ENCODE assay signal across 8 cellular contexts in the genomic region with DNA sequence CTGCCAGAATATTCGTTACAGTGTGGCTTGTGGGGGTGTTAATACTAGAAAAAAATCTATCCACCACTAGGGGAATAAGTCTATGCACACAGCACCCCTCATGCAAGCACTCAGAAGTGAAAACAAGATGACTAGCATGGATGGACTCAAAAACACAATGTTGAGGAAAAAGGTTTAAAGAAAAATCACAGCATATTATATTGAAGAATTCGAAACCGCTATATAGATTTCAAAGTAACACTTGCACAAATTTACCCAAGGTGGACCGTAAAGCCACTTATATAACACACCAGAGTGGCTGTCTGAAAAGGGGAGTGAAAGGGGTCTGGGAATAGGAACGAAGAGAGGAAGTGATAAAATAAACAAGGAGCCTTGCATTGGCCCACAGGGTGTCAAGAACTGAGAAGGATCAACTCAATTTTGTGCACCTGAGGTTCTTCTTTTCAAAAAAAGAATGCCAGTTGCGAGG. TPM values are rescaled to one million over a fixed set of nuclear protein-coding genes. Genes with fewer than 3 reads are reported as not detected.
DNase-seq lines count a peak whose midpoint lies in the region; ATAC-seq, FAIRE-seq and TF ChIP-seq lines count a peak whose summit lies in the region.

No MANE protein-coding gene starts in this region.

- no peak for FAIRE-seq in frontal cortex (lab: Jason Lieb, UNC)

- intact Hi-C loops in activated T-helper 1 cell treated with anti-CD3 and anti-CD28 coated beads, Interleukin-12 subunit alpha, Interleukin-12 subunit beta, Interleukin-2, Interleukin-4 antibody, amounts not matched to agents 30 ng/mL and 10 ng/mL and 1 ng/mL, durations not matched to agents 14 hours and 24 hours and 36 hours (cut with micrococcal nuclease): loop anchor here (2.0 to 5.0 kb wide), 4 partner anchors 191 to 580 kb away; a partner anchor contains a TSS

- H3K4me1 Mint-ChIP-seq in activated CD8-positive, alpha-beta memory T cell treated with anti-CD3 and anti-CD28 coated beads, Interleukin-2, amount 10 ng/mL, durations not matched to agents 7 days and 5 days: peaks cover 32% of the 10 kb centered on the region
- H3K4me1 Mint-ChIP-seq in activated T-helper 1 cell treated with anti-CD3 and anti-CD28 coated beads, Interleukin-12 subunit alpha, Interleukin-12 subunit beta, Interleukin-2, Interleukin-4 antibody, amounts not matched to agents 30 ng/mL and 10 ng/mL and 1 ng/mL, durations not matched to agents 14 hours and 24 hours and 36 hours (ENCODE audit: low read depth): peaks cover 22% of the 10 kb centered on the region

- H3K4me3 Mint-ChIP-seq in activated CD8-positive, alpha-beta memory T cell treated with anti-CD3 and anti-CD28 coated beads, Interleukin-2, amount 10 ng/mL, durations not matched to agents 7 days and 5 days: peak overlapping the region; percentile 100
- peak overlapping the region; percentile 99 for H3K4me3 Mint-ChIP-seq in activated T-helper 1 cell treated with anti-CD3 and anti-CD28 coated beads, Interleukin-12 subunit alpha, Interleukin-12 subunit beta, Interleukin-2, Interleukin-4 antibody, amounts not matched to agents 30 ng/mL and 10 ng/mL and 1 ng/mL, durations not matched to agents 14 hours and 24 hours and 36 hours

- H3K9me3 Mint-ChIP-seq in activated CD8-positive, alpha-beta memory T cell treated with anti-CD3 and anti-CD28 coated beads, Interleukin-2, amount 10 ng/mL, durations not matched to agents 7 days and 5 days (ENCODE audit: low read depth): no peaks in the 10 kb centered on the region
- no peaks in the 10 kb centered on the region for H3K9me3 Mint-ChIP-seq in activated T-helper 1 cell treated with anti-CD3 and anti-CD28 coated beads, Interleukin-12 subunit alpha, Interleukin-12 subunit beta, Interleukin-2, Interleukin-4 antibody, amounts not matched to agents 30 ng/mL and 10 ng/mL and 1 ng/mL, durations not matched to agents 14 hours and 24 hours and 36 hours

- ATAC-seq in activated CD8-positive, alpha-beta memory T cell treated with anti-CD3 and anti-CD28 coated beads, Interleukin-2, amount 10 ng/mL, durations not matched to agents 7 days and 5 days: peak; percentile 77
- peak; percentile 54 for ATAC-seq in omental fat pad (ENCODE audit: low FRiP score)
- no peak for ATAC-seq in HG03175 (IDR thresholded peaks at IDR 0.05; ENCODE audit: unreplicated experiment)

- DNase-seq in activated CD8-positive, alpha-beta memory T cell treated with anti-CD3 and anti-CD28 coated beads, Interleukin-2, amount 10 ng/mL, durations not matched to agents 7 days and 5 days: no peak
- no peak for DNase-seq in activated CD8-positive, alpha-beta memory T cell treated with anti-CD3 and anti-CD28 coated beads, Interleukin-2, amount 50 U/mL, for 4 hours
- DNase-seq in HEK293T (ENCODE audit: extremely low spot score): peak; percentile 58
- peak; percentile 8 for DNase-seq in NCI-H2171 (lab: John Stamatoyannopoulos, UW)
- DNase-seq in activated T-helper 1 cell treated with anti-CD3 and anti-CD28 coated beads, Interleukin-12 subunit alpha, Interleukin-12 subunit beta, Interleukin-2, Interleukin-4 antibody, amounts not matched to agents 30 ng/mL and 10 ng/mL and 1 ng/mL, durations not matched to agents 14 hours and 24 hours and 36 hours (ENCODE audit: low spot score): no peak
- DNase-seq in frontal cortex (ENCODE audit: low spot score in 2 of 2): peak; percentile 23 to 35
- no peak for DNase-seq in omental fat pad (ENCODE audit: low spot score)

- H3K27me3 Mint-ChIP-seq in activated CD8-positive, alpha-beta memory T cell treated with anti-CD3 and anti-CD28 coated beads, Interleukin-2, amount 10 ng/mL, durations not matched to agents 7 days and 5 days: no peaks in the 10 kb centered on the region
- H3K27me3 Mint-ChIP-seq in activated T-helper 1 cell treated with anti-CD3 and anti-CD28 coated beads, Interleukin-12 subunit alpha, Interleukin-12 subunit beta, Interleukin-2, Interleukin-4 antibody, amounts not matched to agents 30 ng/mL and 10 ng/mL and 1 ng/mL, durations not matched to agents 14 hours and 24 hours and 36 hours (ENCODE audit: insufficient read depth): no peaks in the 10 kb centered on the region

- POLR2A ChIA-PET in HEK293T (lab: Yijun Ruan, JAX): interaction anchor here (1.0 to 2.2 kb wide), 21 partner anchors 8 to 191 kb away, joined by 3 to 13 read pairs (median 4); a partner anchor contains a TSS

- CTCF ChIA-PET in activated CD8-positive, alpha-beta memory T cell treated with anti-CD3 and anti-CD28 coated beads, Interleukin-2, amount 10 ng/mL, durations not matched to agents 7 days and 5 days (lab: Charles Lee): interaction anchor here (0.9 to 2.8 kb wide), 6 partner anchors 7 to 233 kb away, joined by 3 to 10 read pairs (median 4); no protein-coding TSS in a partner anchor
- CTCF ChIA-PET in HEK293T (lab: Yijun Ruan, JAX): interaction anchor here (0.6 to 1.7 kb wide), 8 partner anchors 8 to 1147 kb away, joined by 3 to 8 read pairs (median 3); no protein-coding TSS in a partner anchor

- H3K36me3 Mint-ChIP-seq in activated CD8-positive, alpha-beta memory T cell treated with anti-CD3 and anti-CD28 coated beads, Interleukin-2, amount 10 ng/mL, durations not matched to agents 7 days and 5 days: peaks cover 16% of the 10 kb centered on the region
- peaks cover 12% of the 10 kb centered on the region for H3K36me3 Mint-ChIP-seq in activated T-helper 1 cell treated with anti-CD3 and anti-CD28 coated beads, Interleukin-12 subunit alpha, Interleukin-12 subunit beta, Interleukin-2, Interleukin-4 antibody, amounts not matched to agents 30 ng/mL and 10 ng/mL and 1 ng/mL, durations not matched to agents 14 hours and 24 hours and 36 hours (ENCODE audit: low read depth)

- H3K27ac Mint-ChIP-seq in activated CD8-positive, alpha-beta memory T cell treated with anti-CD3 and anti-CD28 coated beads, Interleukin-2, amount 10 ng/mL, durations not matched to agents 7 days and 5 days: peak overlapping the region; percentile 96
- H3K27ac Mint-ChIP-seq in activated T-helper 1 cell treated with anti-CD3 and anti-CD28 coated beads, Interleukin-12 subunit alpha, Interleukin-12 subunit beta, Interleukin-2, Interleukin-4 antibody, amounts not matched to agents 30 ng/mL and 10 ng/mL and 1 ng/mL, durations not matched to agents 14 hours and 24 hours and 36 hours: peak overlapping the region; percentile 86

- no peak for TF ChIP-seq CTCF in omental fat pad (IDR thresholded peaks at IDR 0.05)

TF ChIP-seq in HEK293T, 16 proteins besides CTCF, POLR2A, EP300 and RAD21:
- TF ChIP-seq FOXM1 (IDR thresholded peaks at IDR 0.05; ENCODE audit: borderline replicate concordance): no peak
- no peak for TF ChIP-seq LEF1 (IDR thresholded peaks at IDR 0.05; ENCODE audit: borderline replicate concordance)
- no peak for TF ChIP-seq SP1 (IDR thresholded peaks at IDR 0.05)
- TF ChIP-seq NFRKB (IDR thresholded peaks at IDR 0.05): no peak
- no peak for TF ChIP-seq TARDBP (IDR thresholded peaks at IDR 0.05)
- TF ChIP-seq BHLHE40 (IDR thresholded peaks at IDR 0.05; ENCODE audit: borderline replicate concordance): no peak
- TF ChIP-seq, protein P1, sequence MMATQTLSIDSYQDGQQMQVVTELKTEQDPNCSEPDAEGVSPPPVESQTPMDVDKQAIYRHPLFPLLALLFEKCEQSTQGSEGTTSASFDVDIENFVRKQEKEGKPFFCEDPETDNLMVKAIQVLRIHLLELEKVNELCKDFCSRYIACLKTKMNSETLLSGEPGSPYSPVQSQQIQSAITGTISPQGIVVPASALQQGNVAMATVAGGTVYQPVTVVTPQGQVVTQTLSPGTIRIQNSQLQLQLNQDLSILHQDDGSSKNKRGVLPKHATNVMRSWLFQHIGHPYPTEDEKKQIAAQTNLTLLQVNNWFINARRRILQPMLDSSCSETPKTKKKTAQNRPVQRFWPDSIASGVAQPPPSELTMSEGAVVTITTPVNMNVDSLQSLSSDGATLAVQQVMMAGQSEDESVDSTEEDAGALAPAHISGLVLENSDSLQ (IDR thresholded peaks at IDR 0.05): no peak
- no peak for TF ChIP-seq FOXA1 (IDR thresholded peaks at IDR 0.05)
- no peak for TF ChIP-seq FOXK2 (IDR thresholded peaks at IDR 0.05)
- TF ChIP-seq ELF4 (IDR thresholded peaks at IDR 0.05): no peak
- no peak for TF ChIP-seq ZNF384 (IDR thresholded peaks at IDR 0.05)
- no peak for TF ChIP-seq SUZ12 (IDR thresholded peaks at IDR 0.05)
- no peak for TF ChIP-seq CTBP1 (IDR thresholded peaks at IDR 0.05; ENCODE audit: borderline replicate concordance)
- no peak for TF ChIP-seq ARNT (IDR thresholded peaks at IDR 0.05)
- TF ChIP-seq L3MBTL2 (conservative IDR thresholded peaks at IDR 0.05): no peak; the same call in 1 of the 2 replicates
- no peak for TF ChIP-seq HDGF (IDR thresholded peaks at IDR 0.05; ENCODE audit: borderline replicate concordance)

RNA-seq across cellular contexts. Expression of a gene that starts 0.5 kb away (rescaled TPM):
- total RNA-seq in activated CD8-positive, alpha-beta memory T cell treated with anti-CD3 and anti-CD28 coated beads, Interleukin-2, amount 10 ng/mL, durations not matched to agents 7 days and 5 days: 10 to 100 TPM; 45.1 to 50.6 TPM
- total RNA-seq in activated T-helper 1 cell treated with anti-CD3 and anti-CD28 coated beads, Interleukin-12 subunit alpha, Interleukin-12 subunit beta, Interleukin-2, Interleukin-4 antibody, amounts not matched to agents 30 ng/mL and 10 ng/mL and 1 ng/mL, durations not matched to agents 14 hours and 24 hours and 36 hours: 38.8 and 44.4 TPM in 2 replicates
- 21.2 TPM for total RNA-seq in frontal cortex
- 10 to 100 TPM; 28.2 to 62.1 (median 48.3) TPM for total RNA-seq in omental fat pad

RNA-seq across cellular contexts. Expression of a gene that starts 46.1 kb away (rescaled TPM):
- total RNA-seq in activated CD8-positive, alpha-beta memory T cell treated with anti-CD3 and anti-CD28 coated beads, Interleukin-2, amount 10 ng/mL, durations not matched to agents 7 days and 5 days: not detected
- total RNA-seq in activated T-helper 1 cell treated with anti-CD3 and anti-CD28 coated beads, Interleukin-12 subunit alpha, Interleukin-12 subunit beta, Interleukin-2, Interleukin-4 antibody, amounts not matched to agents 30 ng/mL and 10 ng/mL and 1 ng/mL, durations not matched to agents 14 hours and 24 hours and 36 hours: not detected in 2 replicates
- not detected for total RNA-seq in frontal cortex
- total RNA-seq in omental fat pad: not detected

Comparison
In these comparisons a context has a peak if more than half of its experiments do, and no peak if none do; other contexts are left out.
1. DNase-seq: peak in HEK293T (single experiment), NCI-H2171 (single experiment) and frontal cortex (2 of 2); none in activated CD8-positive, alpha-beta memory T cell treated with anti-CD3 and anti-CD28 coated beads, Interleukin-2, amount 10 ng/mL, durations not matched to agents 7 days and 5 days (single experiment), activated CD8-positive, alpha-beta memory T cell treated with anti-CD3 and anti-CD28 coated beads, Interleukin-2, amount 50 U/mL, for 4 hours (single experiment), activated T-helper 1 cell treated with anti-CD3 and anti-CD28 coated beads, Interleukin-12 subunit alpha, Interleukin-12 subunit beta, Interleukin-2, Interleukin-4 antibody, amounts not matched to agents 30 ng/mL and 10 ng/mL and 1 ng/mL, durations not matched to agents 14 hours and 24 hours and 36 hours (single experiment) and omental fat pad (single experiment).